Comparison of ENCODE assay signal across 10 cellular contexts in genomic region chr14:64235652-64236640, GRCh38. TPM values are rescaled to one million over a fixed set of nuclear protein-coding genes. Genes with fewer than 3 reads are reported as not detected.
A peak's percentile ranks its signal among the peaks of the same experiment; 100 is the strongest.
DNase-seq lines count a peak whose midpoint lies in the region; ATAC-seq and TF ChIP-seq lines count a peak whose summit lies in the region.
"Had no signal": no experiment of that assay in that cellular context is flagged by ENCODE, and none has a peak within 500 bp of the region (broad histone marks: within the 10 kb centered on the region; RNA-seq: fewer than 3 reads in every experiment).

No MANE protein-coding gene starts in this region.

- no peaks in the 10 kb centered on the region for H3K9me3 Mint-ChIP-seq in activated naive CD8-positive, alpha-beta T cell treated with anti-CD3 and anti-CD28 coated beads, Interleukin-2, amount 10 ng/mL, durations not matched to agents 7 days and 5 days

- H3K4me3 Mint-ChIP-seq in activated naive CD8-positive, alpha-beta T cell treated with anti-CD3 and anti-CD28 coated beads, Interleukin-2, amount 10 ng/mL, durations not matched to agents 7 days and 5 days = no peak overlapping the region

- peaks cover 0 to 16% (median 5%) of the 10 kb centered on the region in 4 donors for H3K36me3 ChIP-seq in upper lobe of left lung

- H3K27me3 Mint-ChIP-seq in activated naive CD8-positive, alpha-beta T cell treated with anti-CD3 and anti-CD28 coated beads, Interleukin-2, amount 10 ng/mL, durations not matched to agents 7 days and 5 days = peaks cover 11% of the 10 kb centered on the region

- in situ Hi-C loops in Caki2 (cut with HindIII; ENCODE audit: low pct_unique_long_range_greater_than_20kb, low sequenced_read_pairs) = no loop called here

- no peaks in the 10 kb centered on the region for H3K4me1 Mint-ChIP-seq in activated naive CD8-positive, alpha-beta T cell treated with anti-CD3 and anti-CD28 coated beads, Interleukin-2, amount 10 ng/mL, durations not matched to agents 7 days and 5 days

- no peaks in the 10 kb centered on the region for H3K4me1 ChIP-seq in upper lobe of left lung

- TF ChIP-seq POLR2A in upper lobe of left lung (IDR thresholded peaks at IDR 0.05) = no peak

- peak; percentile 82 for ATAC-seq in GM19324 (IDR thresholded peaks at IDR 0.05; ENCODE audit: low FRiP score, unreplicated experiment)
- ATAC-seq in HG03060 (IDR thresholded peaks at IDR 0.05; ENCODE audit: low read depth, unreplicated experiment) = peak; percentile 37
- ATAC-seq in activated naive CD8-positive, alpha-beta T cell treated with anti-CD3 and anti-CD28 coated beads, Interleukin-2, amount 10 ng/mL, durations not matched to agents 7 days and 5 days (ENCODE audit: low read depth) = peak; percentile 43
- ATAC-seq in upper lobe of left lung (ENCODE audit: low FRiP score in 2 of 2) = no peak

- POLR2A ChIA-PET in activated naive CD8-positive, alpha-beta T cell treated with anti-CD3 and anti-CD28 coated beads, Interleukin-2, amount 10 ng/mL, durations not matched to agents 7 days and 5 days (lab: Charles Lee) = no interaction called here

- TF ChIP-seq EP300 in upper lobe of left lung (IDR thresholded peaks at IDR 0.05) = no peak

- 72 to 74% methylated on average over 12 to 13 of the region's 13 CpGs for WGBS in upper lobe of left lung, 2 donors

- H3K27ac Mint-ChIP-seq in activated naive CD8-positive, alpha-beta T cell treated with anti-CD3 and anti-CD28 coated beads, Interleukin-2, amount 10 ng/mL, durations not matched to agents 7 days and 5 days = no peak overlapping the region

- H3K27ac ChIP-seq in upper lobe of left lung = no peak overlapping the region

- no peaks in the 10 kb centered on the region for H3K9me3 ChIP-seq in upper lobe of left lung

- no peaks in the 10 kb centered on the region for H3K27me3 ChIP-seq in upper lobe of left lung

- no peak for TF ChIP-seq CTCF in upper lobe of left lung (IDR thresholded peaks at IDR 0.05)

- H3K4me3 ChIP-seq in upper lobe of left lung = no peak overlapping the region

- H3K36me3 Mint-ChIP-seq in activated naive CD8-positive, alpha-beta T cell treated with anti-CD3 and anti-CD28 coated beads, Interleukin-2, amount 10 ng/mL, durations not matched to agents 7 days and 5 days = peaks cover 9% of the 10 kb centered on the region

- DNase-seq in Caki2 (ENCODE audit: low read depth) (peak; percentile 81), NCI-H1694 treated with DMSO at 0.1 percent for 48 hours (lab: John Stamatoyannopoulos, UW) (no peak), HK-2 (ENCODE audit: unreplicated experiment) (no peak), upper lobe of left lung (no peak)
- DNase-seq in activated naive CD8-positive, alpha-beta T cell treated with anti-CD3 and anti-CD28 coated beads, Interleukin-2, amount 10 ng/mL, durations not matched to agents 7 days and 5 days = no peak
- DNase-seq in stimulated activated naive CD4-positive, alpha-beta T cell (lab: John Stamatoyannopoulos, UW) = no peak
- DNase-seq: effector CD8-positive, alpha-beta T cell had no signal

RNA-seq across cellular contexts. Expression of gene ESR2, which starts 58.2 kb away (rescaled TPM):
- 0.27 TPM in 1 of 2 replicates, not detected in the other for total RNA-seq in Caki2 (2014; rRNA removed; shearing (Covaris generic); ENCODE audit: low replicate concordance)
- under 1 TPM in 1 of 2 experiments, not detected in 1; 0.11 TPM for total RNA-seq in activated naive CD8-positive, alpha-beta T cell treated with anti-CD3 and anti-CD28 coated beads, Interleukin-2, amount 10 ng/mL, durations not matched to agents 7 days and 5 days
- 1 to 10 TPM in 1 of 6 donors, under 1 TPM in 4, not detected in 1; 0.20 to 3.6 (median 0.86) TPM for total RNA-seq in upper lobe of left lung
- total RNA-seq: M059J had no signal

Comparison
In these comparisons a context has a peak if more than half of its experiments do, and no peak if none do; other contexts are left out.
1. ATAC-seq: peak in GM19324 (single experiment), HG03060 (single experiment) and activated naive CD8-positive, alpha-beta T cell treated with anti-CD3 and anti-CD28 coated beads, Interleukin-2, amount 10 ng/mL, durations not matched to agents 7 days and 5 days (single experiment); none in upper lobe of left lung (0 of 2).